1 cellular context compared by ENCODE assay signal in the genomic region with DNA sequence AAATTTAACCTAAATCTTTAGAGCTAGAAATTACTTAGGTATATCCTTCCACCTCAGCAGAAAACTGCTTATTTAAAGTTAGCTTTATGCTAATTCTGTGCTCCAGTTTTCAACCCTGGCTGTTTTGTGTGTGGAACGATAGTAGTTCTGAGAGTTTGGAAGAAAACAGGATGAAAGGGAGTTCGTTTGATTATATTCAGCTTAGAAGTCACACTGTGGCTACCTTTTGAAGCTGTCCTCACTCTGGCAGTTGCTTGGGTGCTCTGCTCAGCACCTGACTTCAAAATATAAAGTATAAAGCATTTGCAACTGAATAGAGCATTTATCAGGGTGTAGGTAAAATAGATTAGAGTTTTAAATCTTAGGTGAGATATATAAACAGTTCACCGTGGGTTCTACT.
TF ChIP-seq lines count a peak whose summit lies in the region.

No MANE protein-coding gene starts in this region.

TF ChIP-seq in K562, 482 proteins besides CTCF, POLR2A, EP300 and RAD21:
- TF ChIP-seq KAT7 (CRISPR knock-in tag; IDR thresholded peaks at IDR 0.05; ENCODE audit: borderline replicate concordance) (0 out of 2 replicates have a peak, but pooled peaks have one; percentile 27), SMAD3 (CRISPR knock-in tag; conservative IDR thresholded peaks at IDR 0.05) (no peak), LCOR (CRISPR knock-in tag; IDR thresholded peaks at IDR 0.05) (0 out of 2 replicates have a peak, but pooled peaks have one; percentile 32), RBM25 (IDR thresholded peaks at IDR 0.05; ENCODE audit: low read depth, low read length, severe bottlenecking) (no peak)
- TF ChIP-seq, protein P1, sequence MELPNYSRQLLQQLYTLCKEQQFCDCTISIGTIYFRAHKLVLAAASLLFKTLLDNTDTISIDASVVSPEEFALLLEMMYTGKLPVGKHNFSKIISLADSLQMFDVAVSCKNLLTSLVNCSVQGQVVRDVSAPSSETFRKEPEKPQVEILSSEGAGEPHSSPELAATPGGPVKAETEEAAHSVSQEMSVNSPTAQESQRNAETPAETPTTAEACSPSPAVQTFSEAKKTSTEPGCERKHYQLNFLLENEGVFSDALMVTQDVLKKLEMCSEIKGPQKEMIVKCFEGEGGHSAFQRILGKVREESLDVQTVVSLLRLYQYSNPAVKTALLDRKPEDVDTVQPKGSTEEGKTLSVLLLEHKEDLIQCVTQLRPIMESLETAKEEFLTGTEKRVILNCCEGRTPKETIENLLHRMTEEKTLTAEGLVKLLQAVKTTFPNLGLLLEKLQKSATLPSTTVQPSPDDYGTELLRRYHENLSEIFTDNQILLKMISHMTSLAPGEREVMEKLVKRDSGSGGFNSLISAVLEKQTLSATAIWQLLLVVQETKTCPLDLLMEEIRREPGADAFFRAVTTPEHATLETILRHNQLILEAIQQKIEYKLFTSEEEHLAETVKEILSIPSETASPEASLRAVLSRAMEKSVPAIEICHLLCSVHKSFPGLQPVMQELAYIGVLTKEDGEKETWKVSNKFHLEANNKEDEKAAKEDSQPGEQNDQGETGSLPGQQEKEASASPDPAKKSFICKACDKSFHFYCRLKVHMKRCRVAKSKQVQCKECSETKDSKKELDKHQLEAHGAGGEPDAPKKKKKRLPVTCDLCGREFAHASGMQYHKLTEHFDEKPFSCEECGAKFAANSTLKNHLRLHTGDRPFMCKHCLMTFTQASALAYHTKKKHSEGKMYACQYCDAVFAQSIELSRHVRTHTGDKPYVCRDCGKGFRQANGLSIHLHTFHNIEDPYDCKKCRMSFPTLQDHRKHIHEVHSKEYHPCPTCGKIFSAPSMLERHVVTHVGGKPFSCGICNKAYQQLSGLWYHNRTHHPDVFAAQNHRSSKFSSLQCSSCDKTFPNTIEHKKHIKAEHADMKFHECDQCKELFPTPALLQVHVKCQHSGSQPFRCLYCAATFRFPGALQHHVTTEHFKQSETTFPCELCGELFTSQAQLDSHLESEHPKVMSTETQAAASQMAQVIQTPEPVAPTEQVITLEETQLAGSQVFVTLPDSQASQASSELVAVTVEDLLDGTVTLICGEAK (IDR thresholded peaks at IDR 0.05) = 0 out of 2 replicates have a peak, but pooled peaks have one; percentile 24
- TF ChIP-seq, protein P1 (CRISPR knock-in tag; IDR thresholded peaks at IDR 0.05) = no peak
